Comparison of ENCODE assay signal across 21 cellular contexts in the genomic region with DNA sequence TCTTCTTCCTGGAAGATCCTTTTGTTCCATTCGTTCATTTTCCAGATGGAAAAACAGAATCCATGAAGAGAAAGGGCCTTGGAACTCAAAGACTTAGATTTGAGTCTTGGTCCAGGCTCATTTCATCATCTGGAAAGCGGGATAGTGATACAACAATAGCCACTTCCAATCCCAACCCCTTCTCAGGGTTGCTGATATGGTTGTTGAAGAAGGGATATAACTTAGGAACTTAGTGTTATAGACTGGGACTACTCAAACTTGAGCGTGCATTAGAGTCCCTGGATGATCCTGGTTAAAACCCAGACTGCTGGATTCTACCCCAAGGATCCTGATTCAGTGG. TPM values are rescaled to one million over a fixed set of nuclear protein-coding genes. Genes with fewer than 3 reads are reported as not detected.
"Had no signal": no experiment of that assay in that cellular context is flagged by ENCODE, and none has a peak within 500 bp of the region (broad histone marks: within the 10 kb centered on the region; RNA-seq: fewer than 3 reads in every experiment).

No MANE protein-coding gene starts in this region.

- H3K4me1 Mint-ChIP-seq: activated CD4-positive, alpha-beta T cell treated with anti-CD3 and anti-CD28 coated beads, Interleukin-2, amount 10 ng/mL, durations not matched to agents 7 days and 5 days had no signal

- FAIRE-seq: endometrium had no signal

- H3K4me1 ChIP-seq: foreskin keratinocyte, testis had no signal

- H3K27ac ChIP-seq: cardiac muscle cell, foreskin keratinocyte, hepatocyte, sigmoid colon, testis, upper lobe of left lung, VCaP had no signal

- H3K4me3 Mint-ChIP-seq: activated CD4-positive, alpha-beta T cell treated with anti-CD3 and anti-CD28 coated beads, Interleukin-2, amount 10 ng/mL, durations not matched to agents 7 days and 5 days; activated CD8-positive, alpha-beta T cell treated with anti-CD3 and anti-CD28 coated beads, Interleukin-2, amount 10 ng/mL, durations not matched to agents 7 days and 5 days; activated naive CD8-positive, alpha-beta T cell treated with anti-CD3 and anti-CD28 coated beads, Interleukin-2, amount 50 U/mL, for 24 hours; activated T-helper 1 cell treated with anti-CD3 and anti-CD28 coated beads, Interleukin-12 subunit alpha, Interleukin-12 subunit beta, Interleukin-2, Interleukin-4 antibody, amounts not matched to agents 30 ng/mL and 10 ng/mL and 1 ng/mL, durations not matched to agents 14 hours and 24 hours and 36 hours; stimulated activated naive B cell treated with anti-CD40 and anti-IgM and Interleukin-4, amounts not matched to agents 10 μg/mL and 1 μg/mL and 100 μg/mL, for 72 hours had no signal

- H3K9me3 ChIP-seq: sigmoid colon, testis, upper lobe of left lung had no signal

- H3K9me3 Mint-ChIP-seq: activated CD4-positive, alpha-beta T cell treated with anti-CD3 and anti-CD28 coated beads, Interleukin-2, amount 10 ng/mL, durations not matched to agents 7 days and 5 days; activated naive CD8-positive, alpha-beta T cell treated with anti-CD3 and anti-CD28 coated beads, Interleukin-2, amount 50 U/mL, for 24 hours; activated T-helper 1 cell treated with anti-CD3 and anti-CD28 coated beads, Interleukin-12 subunit alpha, Interleukin-12 subunit beta, Interleukin-2, Interleukin-4 antibody, amounts not matched to agents 30 ng/mL and 10 ng/mL and 1 ng/mL, durations not matched to agents 14 hours and 24 hours and 36 hours; mesothelial cell of epicardium had no signal

- DNase-seq: activated CD4-positive, CD25-positive, alpha-beta regulatory T cell treated with anti-CD3 and anti-CD28 coated beads, Interleukin-2, amount 50 U/mL, for 72 hours; activated gamma-delta T cell; cortex of kidney; sigmoid colon; stimulated activated naive B cell treated with anti-CD40 and anti-IgM and Interleukin-4, amounts not matched to agents 10 μg/mL and 1 μg/mL and 100 μg/mL, for 72 hours had no signal

- H3K27ac Mint-ChIP-seq: activated CD4-positive, alpha-beta T cell treated with anti-CD3 and anti-CD28 coated beads, Interleukin-2, amount 10 ng/mL, durations not matched to agents 7 days and 5 days; activated CD8-positive, alpha-beta T cell treated with anti-CD3 and anti-CD28 coated beads, Interleukin-2, amount 10 ng/mL, durations not matched to agents 7 days and 5 days; activated naive CD8-positive, alpha-beta T cell treated with anti-CD3 and anti-CD28 coated beads, Interleukin-2, amount 50 U/mL, for 24 hours; activated T-helper 1 cell treated with anti-CD3 and anti-CD28 coated beads, Interleukin-12 subunit alpha, Interleukin-12 subunit beta, Interleukin-2, Interleukin-4 antibody, amounts not matched to agents 30 ng/mL and 10 ng/mL and 1 ng/mL, durations not matched to agents 14 hours and 24 hours and 36 hours; mesothelial cell of epicardium; naive thymus-derived CD8-positive, alpha-beta T cell; stimulated activated naive B cell treated with anti-CD40 and anti-IgM and Interleukin-4, amounts not matched to agents 10 μg/mL and 1 μg/mL and 100 μg/mL, for 72 hours had no signal

- H2AFZ ChIP-seq: hepatocyte had no signal

- H3K36me3 ChIP-seq: cardiac muscle cell, sigmoid colon, upper lobe of left lung had no signal

- H3K27me3 ChIP-seq: cardiac muscle cell, testis had no signal

- H3K36me3 Mint-ChIP-seq: mesothelial cell of epicardium had no signal

- ATAC-seq: activated naive CD8-positive, alpha-beta T cell treated with anti-CD3 and anti-CD28 coated beads, Interleukin-2, amount 50 U/mL, for 24 hours had no signal

- H3K4me2 ChIP-seq: smooth muscle cell had no signal

- H3K79me2 ChIP-seq: hepatocyte had no signal

- H3K4me3 ChIP-seq: hepatocyte, sigmoid colon, smooth muscle cell, testis, upper lobe of left lung had no signal

RNA-seq across cellular contexts. Expression of a gene that starts 1.3 kb away (rescaled TPM):
- total RNA-seq: activated CD4-positive, alpha-beta T cell treated with anti-CD3 and anti-CD28 coated beads, Interleukin-2, amount 10 ng/mL, durations not matched to agents 7 days and 5 days; activated CD8-positive, alpha-beta T cell treated with anti-CD3 and anti-CD28 coated beads, Interleukin-2, amount 10 ng/mL, durations not matched to agents 7 days and 5 days; foreskin keratinocyte; mammary epithelial cell; naive thymus-derived CD8-positive, alpha-beta T cell; smooth muscle cell; upper lobe of left lung had no signal
- polyA plus RNA-seq: esophagus; foreskin keratinocyte; mammary epithelial cell; naive thymus-derived CD8-positive, alpha-beta T cell; smooth muscle cell had no signal
